In genomic region chr12:110339184-110339952, GRCh38 we compare ENCODE assay signal across 1 cellular context.
TF ChIP-seq lines count a peak whose summit lies in the region.

No MANE protein-coding gene starts in this region.

TF ChIP-seq in WTC11, 78 proteins besides CTCF, POLR2A, EP300 and RAD21 (continued from another document):
- TF ChIP-seq MXD4 (CRISPR knock-in tag; IDR thresholded peaks at IDR 0.05; ENCODE audit: borderline replicate concordance) = no peak
TF ChIP-seq in WTC11: peak in this region for 0.
